8 cellular contexts compared by ENCODE assay signal in the genomic region with DNA sequence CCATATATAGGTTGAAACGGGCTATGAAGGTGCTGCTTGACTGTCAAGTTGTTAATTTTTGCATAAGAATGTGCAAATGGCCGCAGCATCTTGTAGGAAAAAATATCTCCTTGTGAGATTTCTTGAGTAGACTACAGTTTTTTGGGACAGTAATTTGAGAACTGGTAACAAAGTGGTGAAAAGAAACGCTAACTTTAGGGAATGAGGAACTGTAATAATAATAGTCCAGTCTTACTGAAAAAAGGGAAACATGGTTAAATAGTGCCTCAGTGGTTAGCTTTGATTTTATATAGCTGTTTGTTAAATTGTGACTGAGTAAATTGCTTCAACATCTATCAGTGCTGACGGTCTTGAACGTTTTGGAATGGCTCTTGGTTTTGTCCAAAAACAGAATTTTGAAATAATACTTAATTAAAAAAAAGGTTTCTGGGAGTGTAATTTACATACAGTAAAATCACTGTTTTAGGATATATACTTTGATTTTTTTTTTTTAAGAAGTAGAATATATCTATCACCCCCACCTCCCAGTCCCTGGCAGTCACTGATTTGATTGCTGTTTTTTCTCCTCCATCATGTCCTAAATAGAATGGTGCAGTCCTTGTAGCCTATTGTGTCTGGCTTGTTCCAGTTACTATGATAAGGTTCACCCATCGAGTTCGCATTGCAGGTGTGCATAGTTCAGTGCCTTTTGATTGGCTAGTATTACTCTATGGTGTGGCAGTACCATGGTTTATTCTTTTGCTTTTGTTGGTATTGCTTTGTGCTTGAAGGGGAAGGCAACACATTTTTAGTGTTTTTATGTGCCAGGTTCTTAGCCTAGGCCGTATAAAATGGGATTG. TPM values are rescaled to one million over a fixed set of nuclear protein-coding genes. Genes with fewer than 3 reads are reported as not detected.
DNase-seq lines count a peak whose midpoint lies in the region; ATAC-seq and TF ChIP-seq lines count a peak whose summit lies in the region.

No MANE protein-coding gene starts in this region.

- peak overlapping the region; percentile 49 for H3K27ac Mint-ChIP-seq in endothelial cell (ENCODE audit: unreplicated experiment)

- peak overlapping the region; percentile 94; the same call in 1 of the 2 replicates for H3K27ac ChIP-seq in DND-41 (ENCODE audit: low read length)
- peak overlapping the region; percentile 100 for H3K27ac ChIP-seq in neutrophil

- H3K4me1 ChIP-seq in DND-41 (ENCODE audit: insufficient read depth, low read length), result peaks cover 72% of the 10 kb centered on the region
- H3K4me1 ChIP-seq in neutrophil (ENCODE audit: control insufficient read depth in 1 of 2, insufficient read depth in 1 of 2, low read depth in 1 of 2, low read length in 1 of 2), result peaks cover 59 to 72% of the 10 kb centered on the region in 2 experiments

- H3K36me3 ChIP-seq in DND-41 (ENCODE audit: insufficient read depth, low read length), result peaks cover 64% of the 10 kb centered on the region
- H3K36me3 ChIP-seq in neutrophil, result peaks cover 48% of the 10 kb centered on the region

- H3K27me3 Mint-ChIP-seq in endothelial cell (ENCODE audit: unreplicated experiment), result peaks cover 24% of the 10 kb centered on the region

- H3K79me2 ChIP-seq in DND-41 (ENCODE audit: insufficient read depth, low read length), result peaks cover 87% of the 10 kb centered on the region

- H3K27me3 ChIP-seq in DND-41 (ENCODE audit: insufficient read depth, low read length, poor library complexity) (no peaks in the 10 kb centered on the region), neutrophil (peaks cover 3% of the 10 kb centered on the region)

- H3K4me1 Mint-ChIP-seq in endothelial cell (ENCODE audit: unreplicated experiment), result peaks cover 43% of the 10 kb centered on the region

- DNase-seq in DND-41 (no peak), OCI-M1 (lab: John Stamatoyannopoulos, UW) (peak; percentile 28), endothelial cell (ENCODE audit: low spot score) (no peak), LoVo (ENCODE audit: low spot score) (no peak), DMS153 (lab: John Stamatoyannopoulos, UW) (no peak), erythroblast (lab: John Stamatoyannopoulos, UW) (no peak)

- TF ChIP-seq CTCF in DND-41 (IDR thresholded peaks at IDR 0.05; ENCODE audit: borderline replicate concordance, extremely low read depth, low read length, poor library complexity, severe bottlenecking), result no peak
- no peak for TF ChIP-seq CTCF in endothelial cell (IDR thresholded peaks at IDR 0.05; ENCODE audit: unreplicated experiment)
- no peak for TF ChIP-seq CTCF in neutrophil (IDR thresholded peaks at IDR 0.05)

- H3K9ac ChIP-seq in DND-41 (ENCODE audit: low read depth, low read length), result peak overlapping the region; percentile 98

- no peak for ATAC-seq in DND-41 (ENCODE audit: insufficient read depth, low read depth)
- ATAC-seq in HG03097 (IDR thresholded peaks at IDR 0.05; ENCODE audit: low FRiP score, unreplicated experiment), result no peak

- H3K4me2 ChIP-seq in DND-41 (ENCODE audit: insufficient read depth, low read length), result peak overlapping the region; percentile 97

- H3K4me3 ChIP-seq in DND-41 (ENCODE audit: low read depth in 1 of 2, low read length in 2 of 2) (peak overlapping the region; percentile 70 to 75), neutrophil (ENCODE audit: low read depth in 1 of 2, low read length in 1 of 2) (peak overlapping the region; percentile 75 to 100)

- peaks cover 41% of the 10 kb centered on the region for H3K36me3 Mint-ChIP-seq in endothelial cell (ENCODE audit: low read depth, unreplicated experiment)

- TF ChIP-seq POLR2A in erythroblast (IDR thresholded peaks at IDR 0.05; ENCODE audit: low read length), result no peak

- peak overlapping the region; percentile 99 for H3K4me3 Mint-ChIP-seq in endothelial cell (ENCODE audit: unreplicated experiment)

- H3K9me3 Mint-ChIP-seq in endothelial cell (ENCODE audit: unreplicated experiment), result peaks cover 4% of the 10 kb centered on the region

- no peak overlapping the region for H2AFZ ChIP-seq in DND-41 (ENCODE audit: low read depth, low read length)

- H4K20me1 ChIP-seq in DND-41 (ENCODE audit: insufficient read depth, low read length), result peaks cover 58% of the 10 kb centered on the region

- H3K9me3 ChIP-seq in DND-41 (ENCODE audit: insufficient read depth, low read length, severe bottlenecking) (no peaks in the 10 kb centered on the region), neutrophil (no peaks in the 10 kb centered on the region)

RNA-seq across cellular contexts. Expression of gene HAPSTR1, which starts 2.8 kb away (rescaled TPM):
- total RNA-seq in endothelial cell (ENCODE audit: unreplicated experiment), result 86.0 TPM
